Comparison of ENCODE assay signal across 7 cellular contexts in the genomic region with DNA sequence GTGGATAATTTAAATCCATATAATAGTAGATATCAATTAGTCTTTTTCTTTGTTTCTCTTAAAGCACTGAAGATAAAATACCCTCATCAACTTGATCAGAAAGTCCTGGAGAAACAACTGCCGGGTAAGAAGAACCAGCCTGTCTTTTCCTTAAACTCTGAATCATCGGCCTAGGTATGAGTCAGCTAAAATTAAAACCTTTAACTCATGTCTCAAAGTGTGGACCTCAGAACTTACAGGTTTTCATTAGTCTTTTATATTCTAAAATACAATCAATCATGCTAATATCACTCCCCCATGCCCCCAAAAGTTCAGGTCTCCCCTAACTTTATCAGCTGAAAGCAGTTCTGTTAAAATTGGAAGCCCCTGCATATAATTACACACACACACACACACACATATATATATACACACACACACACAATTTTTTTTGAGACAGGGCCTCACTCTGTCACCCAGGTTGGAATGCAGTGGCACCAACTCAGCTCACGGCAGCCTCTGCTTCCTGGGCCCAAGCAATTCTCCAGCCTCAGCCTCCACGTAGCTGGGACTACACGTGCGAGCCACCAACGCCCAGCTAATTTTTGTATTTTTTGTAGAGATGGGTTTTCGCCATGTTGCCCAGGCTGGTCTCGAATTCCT.
DNase-seq lines count a peak whose midpoint lies in the region; ATAC-seq, FAIRE-seq and TF ChIP-seq lines count a peak whose summit lies in the region.

No MANE protein-coding gene starts in this region.

- peak; percentile 47 for DNase-seq in GM04504 (ENCODE audit: low read depth)
- DNase-seq in OCI-M1 (lab: John Stamatoyannopoulos, UW): peak; percentile 74
- DNase-seq in endothelial cell of umbilical vein (ENCODE audit: low read depth, low spot score): peak; percentile 57
- DNase-seq in psoas muscle: no peak
- no peak for DNase-seq in stimulated activated CD4-positive, alpha-beta T cell treated with anti-CD3 and anti-CD28 coated beads, Interleukin-4, amount 100 ng/mL, for 1 hour
- no peak for DNase-seq in left lobe of liver (ENCODE audit: low spot score)

- dilution Hi-C loops in endothelial cell of umbilical vein (cut with MboI; ENCODE audit: extremely low pct_ligation_motif_present, low sequenced_read_pairs): no loop called here

- H3K4me3 ChIP-seq in endothelial cell of umbilical vein (replicated peaks in 1 of 3; ENCODE audit: insufficient read depth in 1 of 3, low read depth in 1 of 3, low read length in 3 of 3) (no peak overlapping the region), psoas muscle (no peak overlapping the region)

- no peak overlapping the region for H2AFZ ChIP-seq in endothelial cell of umbilical vein (ENCODE audit: low read depth, low read length)

- no peaks in the 10 kb centered on the region for H3K9me3 ChIP-seq in endothelial cell of umbilical vein (replicated peaks; ENCODE audit: control insufficient read depth, insufficient read depth, low read length)
- no peaks in the 10 kb centered on the region for H3K9me3 ChIP-seq in psoas muscle

- H3K9ac ChIP-seq in endothelial cell of umbilical vein (replicated peaks; ENCODE audit: extremely low read depth, insufficient read depth, low read length): no peak overlapping the region

- peak overlapping the region; percentile 22 for H3K4me2 ChIP-seq in endothelial cell of umbilical vein (ENCODE audit: insufficient read depth, low read length)

- no peaks in the 10 kb centered on the region for H4K20me1 ChIP-seq in endothelial cell of umbilical vein (replicated peaks; ENCODE audit: control insufficient read depth, extremely low read depth, insufficient read depth, low read length)

- TF ChIP-seq POLR2A in endothelial cell of umbilical vein (IDR thresholded peaks at IDR 0.05; ENCODE audit: low read depth, low read length): no peak

- WGBS in psoas muscle, 3 donors: 88 to 94% (median 90%) methylated on average over 9 of the region's 9 CpGs

- peak overlapping the region; percentile 71 for H3K27ac ChIP-seq in endothelial cell of umbilical vein (ENCODE audit: insufficient read depth, low read depth, low read length)
- peak overlapping the region; percentile 24 for H3K27ac ChIP-seq in psoas muscle

- H3K36me3 ChIP-seq in endothelial cell of umbilical vein (ENCODE audit: control insufficient read depth in 2 of 2, extremely low read depth in 1 of 2, insufficient read depth in 2 of 2, low read length in 2 of 2) (peaks cover 12 to 15% of the 10 kb centered on the region in 2 experiments), psoas muscle (ENCODE audit: insufficient read depth in 1 of 2, low read depth in 1 of 2) (peaks cover 17 to 95% of the 10 kb centered on the region in 2 donors)

- H3K27me3 ChIP-seq in endothelial cell of umbilical vein (ENCODE audit: control insufficient read depth in 2 of 2, insufficient read depth in 2 of 2, low read length in 2 of 2) (no peaks in the 10 kb centered on the region), psoas muscle (ENCODE audit: insufficient read depth in 3 of 3, low read length in 2 of 3) (no peaks in the 10 kb centered on the region)

- FAIRE-seq in endothelial cell of umbilical vein (lab: Jason Lieb, UNC): peak; percentile 92

- H3K4me1 ChIP-seq in endothelial cell of umbilical vein (ENCODE audit: control insufficient read depth, extremely low read depth, insufficient read depth, low read length) (peaks cover 9% of the 10 kb centered on the region), psoas muscle (no peaks in the 10 kb centered on the region)

- no peaks in the 10 kb centered on the region for H3K79me2 ChIP-seq in endothelial cell of umbilical vein (ENCODE audit: control insufficient read depth, insufficient read depth, low read length)

- intact Hi-C loops in endothelial cell of umbilical vein (cut with micrococcal nuclease) (no loop called here), psoas muscle (cut with DNase I) (no loop called here)

- peak; percentile 43 to 77 (median 57) for ATAC-seq in psoas muscle
- no peak for ATAC-seq in HG02870 (IDR thresholded peaks at IDR 0.05; ENCODE audit: unreplicated experiment)
- no peak for ATAC-seq in left lobe of liver

- POLR2A ChIA-PET in endothelial cell of umbilical vein (lab: Charles Lee): interaction anchor here (0.6 kb wide), 1 partner anchor 427 kb away, joined by 6 read pairs; no protein-coding TSS in a partner anchor

- TF ChIP-seq CTCF in endothelial cell of umbilical vein (IDR thresholded peaks at IDR 0.05; ENCODE audit: extremely low read depth in 1 of 2, insufficient read depth in 1 of 2, low read depth in 1 of 2, low read length in 2 of 2) (no peak), psoas muscle (IDR thresholded peaks at IDR 0.05) (no peak)

- no TSS peak for BruUV-seq in endothelial cell of umbilical vein (replicated peaks; lab: Mats Ljungman, UMichigan)

- H3K9me1 ChIP-seq in endothelial cell of umbilical vein (replicated peaks; ENCODE audit: control insufficient read depth, extremely low read depth, insufficient read depth, low read length): no peaks in the 10 kb centered on the region

- CTCF ChIA-PET in endothelial cell of umbilical vein (lab: Charles Lee): interaction anchor here (0.7 to 2.4 kb wide), 6 partner anchors 12 to 529 kb away, joined by 3 to 9 read pairs (median 4); partner anchors contain the start of gene B3GALNT2

TF ChIP-seq in endothelial cell of umbilical vein, 7 proteins besides CTCF, POLR2A, EP300 and RAD21:
- TF ChIP-seq JUN (IDR thresholded peaks at IDR 0.05; ENCODE audit: borderline replicate concordance, insufficient read depth, insufficient read length, low read depth) (peak; percentile 3), FOS (IDR thresholded peaks at IDR 0.05; ENCODE audit: borderline replicate concordance, insufficient read depth, low read length) (peak; percentile 78), MYC (IDR thresholded peaks at IDR 0.05; ENCODE audit: low read depth, low read length) (no peak)

Comparison
In these comparisons a context has a peak if more than half of its experiments do, and no peak if none do; other contexts are left out.
1. DNase-seq: peak in GM04504 (single experiment), OCI-M1 (single experiment) and endothelial cell of umbilical vein (single experiment); none in psoas muscle (0 of 2), stimulated activated CD4-positive, alpha-beta T cell treated with anti-CD3 and anti-CD28 coated beads, Interleukin-4, amount 100 ng/mL, for 1 hour (single experiment) and left lobe of liver (single experiment).
2. ATAC-seq: peak in psoas muscle (4 of 4); none in HG02870 (single experiment) and left lobe of liver (single experiment).